17 cellular contexts compared by ENCODE assay signal in the genomic region with DNA sequence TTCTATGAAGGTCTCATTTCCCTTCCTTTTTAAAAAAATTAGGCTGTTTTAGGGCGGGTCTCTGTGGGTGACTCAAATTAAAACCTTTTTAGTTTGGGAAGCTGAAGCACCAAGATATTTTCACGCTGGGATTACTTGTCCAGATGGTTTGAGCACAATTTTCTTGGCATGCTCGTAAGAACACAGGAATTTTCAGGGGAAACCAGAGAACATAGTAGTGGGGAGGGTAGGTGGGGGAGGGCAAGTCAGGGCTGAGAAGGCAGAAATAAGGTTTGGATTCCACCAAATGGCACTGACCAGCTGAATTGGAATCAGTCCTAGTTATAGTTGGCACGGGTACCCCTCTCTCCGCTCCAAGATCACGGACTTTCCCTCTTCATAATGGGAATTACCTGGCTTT.
DNase-seq lines count a peak whose midpoint lies in the region; ATAC-seq and TF ChIP-seq lines count a peak whose summit lies in the region.
"Had no signal": no experiment of that assay in that cellular context is flagged by ENCODE, and none has a peak within 500 bp of the region (broad histone marks: within the 10 kb centered on the region; RNA-seq: fewer than 3 reads in every experiment).

No MANE protein-coding gene starts in this region.

- H2AK5ac ChIP-seq in trophoblast cell (ENCODE audit: low read length): no peak overlapping the region

- H3K4ac ChIP-seq in trophoblast cell (ENCODE audit: low read depth, low read length): no peak overlapping the region

- H3K27me3 ChIP-seq in fibroblast of lung (ENCODE audit: control insufficient read depth, insufficient read depth, low read length) (no peaks in the 10 kb centered on the region), gastrocnemius medialis (peaks cover 0 to 1% (median 0%) of the 10 kb centered on the region in 3 donors), trophoblast cell (ENCODE audit: insufficient read depth, low read length) (no peaks in the 10 kb centered on the region)
- H3K27me3 ChIP-seq: gastroesophageal sphincter, pancreas had no signal

- no peak for TF ChIP-seq POLR2A in gastrocnemius medialis (IDR thresholded peaks at IDR 0.05)

- H3K18ac ChIP-seq in trophoblast cell (ENCODE audit: low read length): no peak overlapping the region

- no peaks in the 10 kb centered on the region for H3K9me3 Mint-ChIP-seq in activated naive CD8-positive, alpha-beta T cell treated with anti-CD3 and anti-CD28 coated beads, Interleukin-2, amount 50 U/mL, for 24 hours
- H3K9me3 Mint-ChIP-seq: CD8-positive, alpha-beta memory T cell had no signal

- H3K4me1 ChIP-seq in fibroblast of lung (ENCODE audit: control insufficient read depth, extremely low read depth, insufficient read depth, low read length): peaks cover 8% of the 10 kb centered on the region
- H3K4me1 ChIP-seq in gastrocnemius medialis: peaks cover 0 to 4% of the 10 kb centered on the region in 2 donors
- no peaks in the 10 kb centered on the region for H3K4me1 ChIP-seq in trophoblast cell (ENCODE audit: control insufficient read depth in 1 of 2, insufficient read depth in 2 of 2, low read length in 2 of 2)
- H3K4me1 ChIP-seq: pancreas had no signal

- no peak overlapping the region for H2BK12ac ChIP-seq in trophoblast cell (ENCODE audit: low read length)

- H3K9ac ChIP-seq in fibroblast of lung (ENCODE audit: insufficient read depth, low read length): no peak overlapping the region
- H3K9ac ChIP-seq in trophoblast cell (ENCODE audit: low read length): no peak overlapping the region

- no peak overlapping the region for H2BK120ac ChIP-seq in trophoblast cell (ENCODE audit: insufficient read depth, low read length, poor library complexity)

- peaks cover 8% of the 10 kb centered on the region for H3K4me1 Mint-ChIP-seq in activated naive CD8-positive, alpha-beta T cell treated with anti-CD3 and anti-CD28 coated beads, Interleukin-2, amount 50 U/mL, for 24 hours

- peaks cover 4% of the 10 kb centered on the region for H3K27me3 Mint-ChIP-seq in activated naive CD8-positive, alpha-beta T cell treated with anti-CD3 and anti-CD28 coated beads, Interleukin-2, amount 50 U/mL, for 24 hours

- H3K79me1 ChIP-seq in trophoblast cell (ENCODE audit: low read length): no peaks in the 10 kb centered on the region

- peak; percentile 51 for DNase-seq in EH (ENCODE audit: low read depth)
- no peak for DNase-seq in RWPE1 (ENCODE audit: low spot score)
- peak; percentile 72 to 92 for DNase-seq in fibroblast of lung (ENCODE audit: low read depth in 2 of 2)
- DNase-seq in gastrocnemius medialis: no peak
- DNase-seq in trophoblast cell: no peak
- DNase-seq in activated naive CD8-positive, alpha-beta T cell treated with anti-CD3 and anti-CD28 coated beads, Interleukin-2, amount 50 U/mL, for 24 hours: no peak
- no peak for DNase-seq in GF-D8 (lab: John Stamatoyannopoulos, UW)
- DNase-seq: activated CD4-positive, alpha-beta T cell treated with anti-CD3 and anti-CD28 coated beads for 48 hours; activated T-cell treated with anti-CD3 and anti-CD28 coated beads, Interleukin-2, amount 50 U/mL, for 1 hour; CD8-positive, alpha-beta memory T cell; GDM1; mesendoderm; NCI-H1105; NK-92 treated with Interleukin-12 subunit alpha and Interleukin-12 subunit beta, amount 100 ng/mL, for 24 hours; pancreas; T-helper 9 cell had no signal

- no peak overlapping the region for H2AFZ ChIP-seq in fibroblast of lung (ENCODE audit: low read length)
- H2AFZ ChIP-seq in trophoblast cell (ENCODE audit: insufficient read depth, low read length, poor library complexity): no peak overlapping the region

- H3K27ac Mint-ChIP-seq in activated naive CD8-positive, alpha-beta T cell treated with anti-CD3 and anti-CD28 coated beads, Interleukin-2, amount 50 U/mL, for 24 hours: no peak overlapping the region
- H3K27ac Mint-ChIP-seq: CD8-positive, alpha-beta memory T cell had no signal

- intact Hi-C loops in gastrocnemius medialis (cut with DNase I; ENCODE audit: low total_unique reads): no loop called here

- peak; percentile 39 to 66 for ATAC-seq in gastrocnemius medialis
- no peak for ATAC-seq in activated naive CD8-positive, alpha-beta T cell treated with anti-CD3 and anti-CD28 coated beads, Interleukin-2, amount 50 U/mL, for 24 hours
- ATAC-seq: gastroesophageal sphincter had no signal

- H3K4me2 ChIP-seq in fibroblast of lung (ENCODE audit: extremely low read depth, insufficient read depth, low read length) (no peak overlapping the region), trophoblast cell (ENCODE audit: low read length) (no peak overlapping the region)

- H3K79me2 ChIP-seq in fibroblast of lung (ENCODE audit: control insufficient read depth, insufficient read depth, low read length) (no peaks in the 10 kb centered on the region), trophoblast cell (ENCODE audit: control insufficient read depth, insufficient read depth, low read length, poor library complexity) (no peaks in the 10 kb centered on the region)

- CTCF ChIA-PET in RWPE1 (lab: Yijun Ruan, JAX): interaction anchor here (0.7 kb wide), 1 partner anchor 21 kb away, joined by 7 read pairs; no protein-coding TSS in a partner anchor

- H3K4me3 Mint-ChIP-seq in activated naive CD8-positive, alpha-beta T cell treated with anti-CD3 and anti-CD28 coated beads, Interleukin-2, amount 50 U/mL, for 24 hours: no peak overlapping the region
- H3K4me3 Mint-ChIP-seq: CD8-positive, alpha-beta memory T cell had no signal

- H4K20me1 ChIP-seq in fibroblast of lung (ENCODE audit: control insufficient read depth, extremely low read depth, insufficient read depth, low read length): no peaks in the 10 kb centered on the region

- POLR2A ChIA-PET in RWPE1 (lab: Yijun Ruan, JAX; ENCODE audit: low non-redundant PET): no interaction called here

- H3K27ac ChIP-seq in RWPE1 (peak overlapping the region; percentile 62), fibroblast of lung (ENCODE audit: insufficient read depth, low read length) (no peak overlapping the region), gastrocnemius medialis (no peak overlapping the region), trophoblast cell (ENCODE audit: low read depth, low read length) (no peak overlapping the region)
- H3K27ac ChIP-seq: gastroesophageal sphincter, pancreas had no signal

- H4K8ac ChIP-seq in trophoblast cell (ENCODE audit: low read depth, low read length): no peak overlapping the region

- no peak overlapping the region for H3K4me3 ChIP-seq in fibroblast of lung (replicated peaks in 1 of 4; ENCODE audit: control extremely low read depth in 1 of 4, insufficient read depth in 1 of 4, low read depth in 3 of 4, low read length in 4 of 4)
- no peak overlapping the region for H3K4me3 ChIP-seq in gastrocnemius medialis
- H3K4me3 ChIP-seq in trophoblast cell (ENCODE audit: low read depth, low read length): no peak overlapping the region
- H3K4me3 ChIP-seq: gastroesophageal sphincter, pancreas had no signal

- WGBS in trophoblast cell (ENCODE audit: extremely low coverage, insufficient coverage, insufficient read length): no CpG with 5 or more reads among the region's 6 CpGs

- no peak overlapping the region for H4K91ac ChIP-seq in trophoblast cell (ENCODE audit: low read depth, low read length)

- TF ChIP-seq CTCF in RWPE1 (conservative IDR thresholded peaks at IDR 0.05; ENCODE audit: low read depth) (no peak), fibroblast of lung (conservative IDR thresholded peaks at IDR 0.05 in 1 of 2, IDR thresholded peaks at IDR 0.05 in 1 of 2; ENCODE audit: low read depth in 1 of 2, low read length in 2 of 2) (no peak), gastrocnemius medialis (IDR thresholded peaks at IDR 0.05 in 4 of 5, conservative IDR thresholded peaks at IDR 0.05 in 1 of 5) (no peak)

- no peak overlapping the region for H2BK5ac ChIP-seq in trophoblast cell (ENCODE audit: low read depth, low read length, poor library complexity)

- in situ Hi-C loops in gastrocnemius medialis (cut with MboI; ENCODE audit: low sequenced_read_pairs in 4 of 4): no loop called here

- no peak overlapping the region for H3K14ac ChIP-seq in trophoblast cell (ENCODE audit: low read length)

- H3K9me3 ChIP-seq in fibroblast of lung (ENCODE audit: control insufficient read depth, insufficient read depth, low read depth, low read length) (no peaks in the 10 kb centered on the region), gastrocnemius medialis (no peaks in the 10 kb centered on the region), trophoblast cell (ENCODE audit: insufficient read depth, low read depth, low read length) (no peaks in the 10 kb centered on the region)
- H3K9me3 ChIP-seq: gastroesophageal sphincter, pancreas had no signal

- no peak overlapping the region for H3K23ac ChIP-seq in trophoblast cell (ENCODE audit: low read length)

- no peaks in the 10 kb centered on the region for H3K36me3 Mint-ChIP-seq in activated naive CD8-positive, alpha-beta T cell treated with anti-CD3 and anti-CD28 coated beads, Interleukin-2, amount 50 U/mL, for 24 hours (ENCODE audit: low read depth)
- H3K36me3 Mint-ChIP-seq: CD8-positive, alpha-beta memory T cell had no signal

- H3K36me3 ChIP-seq in fibroblast of lung (ENCODE audit: control insufficient read depth, insufficient read depth, low read length) (no peaks in the 10 kb centered on the region), gastrocnemius medialis (no peaks in the 10 kb centered on the region), trophoblast cell (ENCODE audit: control insufficient read depth in 1 of 2, insufficient read depth in 2 of 2, low read length in 2 of 2) (no peaks in the 10 kb centered on the region)
- H3K36me3 ChIP-seq: gastroesophageal sphincter, pancreas had no signal

- no peak overlapping the region for H4K12ac ChIP-seq in trophoblast cell (ENCODE audit: low read depth, low read length)

Comparison
In these comparisons a context has a peak if more than half of its experiments do, and no peak if none do; other contexts are left out.
1. DNase-seq: peak in EH (single experiment) and fibroblast of lung (2 of 2); none in RWPE1 (single experiment), gastrocnemius medialis (0 of 2), trophoblast cell (0 of 2), activated naive CD8-positive, alpha-beta T cell treated with anti-CD3 and anti-CD28 coated beads, Interleukin-2, amount 50 U/mL, for 24 hours (single experiment) and GF-D8 (single experiment).